Comparison of ENCODE assay signal across 1 cellular context in the genomic region with DNA sequence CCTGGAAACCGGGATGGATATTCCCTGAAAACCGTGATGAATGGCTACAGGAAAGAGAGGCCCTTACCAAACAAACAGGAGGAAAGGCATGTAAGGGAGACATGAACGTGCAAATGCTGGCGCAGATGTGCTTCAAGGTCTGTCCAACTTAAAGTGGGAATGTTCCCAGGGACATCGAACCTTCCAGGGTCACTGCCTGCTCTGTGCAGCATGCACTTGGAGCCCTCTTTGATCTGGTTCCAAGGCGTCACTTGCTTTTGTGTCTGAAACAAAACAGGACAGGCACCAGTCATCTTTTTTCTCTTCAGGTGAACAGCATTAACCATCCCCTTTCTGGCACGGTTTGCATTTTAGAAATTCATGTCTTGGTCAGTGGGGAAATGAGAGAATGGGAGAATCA.
TF ChIP-seq lines count a peak whose summit lies in the region.

No MANE protein-coding gene starts in this region.

TF ChIP-seq in HepG2, 621 proteins besides CTCF, POLR2A, EP300 and RAD21 (continued from another document):
- TF ChIP-seq ZNF629 (CRISPR knock-in tag; conservative IDR thresholded peaks at IDR 0.05), result no peak
- TF ChIP-seq KLF13 (CRISPR knock-in tag; IDR thresholded peaks at IDR 0.05), result no peak
- no peak for TF ChIP-seq BHLHE40 (IDR thresholded peaks at IDR 0.05; ENCODE audit: low read length)
- peak; percentile 49; the same call in 1 of the 2 replicates for TF ChIP-seq RCOR2 (CRISPR knock-in tag; IDR thresholded peaks at IDR 0.05)
- no peak for TF ChIP-seq NR2C2 (CRISPR knock-in tag; IDR thresholded peaks at IDR 0.05; ENCODE audit: borderline replicate concordance)
- TF ChIP-seq TRIM24 (CRISPR knock-in tag; IDR thresholded peaks at IDR 0.05), result no peak
- TF ChIP-seq ZNF256 (CRISPR knock-in tag; conservative IDR thresholded peaks at IDR 0.05), result 0 out of 2 replicates have a peak, but pooled peaks have one; percentile 32
- TF ChIP-seq TP53 (CRISPR knock-in tag; conservative IDR thresholded peaks at IDR 0.05), result no peak
- no peak for TF ChIP-seq TBX3 (IDR thresholded peaks at IDR 0.05; ENCODE audit: borderline replicate concordance)
- TF ChIP-seq ZNF563 (CRISPR knock-in tag; IDR thresholded peaks at IDR 0.05), result no peak
- TF ChIP-seq ZFY (CRISPR knock-in tag; IDR thresholded peaks at IDR 0.05), result peak; percentile 38; the same call in 1 of the 2 replicates
- no peak for TF ChIP-seq ZNF598 (CRISPR knock-in tag; IDR thresholded peaks at IDR 0.05; ENCODE audit: borderline replicate concordance)
- no peak for TF ChIP-seq FOXA1 (IDR thresholded peaks at IDR 0.05)
- TF ChIP-seq FOXA1 (CRISPR knock-in tag; IDR thresholded peaks at IDR 0.05), result 0 out of 2 replicates have a peak, but pooled peaks have one; percentile 8
- peak; percentile 70 for TF ChIP-seq MEIS2 (CRISPR knock-in tag; IDR thresholded peaks at IDR 0.05)
- TF ChIP-seq, protein P1, sequence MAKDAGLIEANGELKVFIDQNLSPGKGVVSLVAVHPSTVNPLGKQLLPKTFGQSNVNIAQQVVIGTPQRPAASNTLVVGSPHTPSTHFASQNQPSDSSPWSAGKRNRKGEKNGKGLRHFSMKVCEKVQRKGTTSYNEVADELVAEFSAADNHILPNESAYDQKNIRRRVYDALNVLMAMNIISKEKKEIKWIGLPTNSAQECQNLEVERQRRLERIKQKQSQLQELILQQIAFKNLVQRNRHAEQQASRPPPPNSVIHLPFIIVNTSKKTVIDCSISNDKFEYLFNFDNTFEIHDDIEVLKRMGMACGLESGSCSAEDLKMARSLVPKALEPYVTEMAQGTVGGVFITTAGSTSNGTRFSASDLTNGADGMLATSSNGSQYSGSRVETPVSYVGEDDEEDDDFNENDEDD (CRISPR knock-in tag; IDR thresholded peaks at IDR 0.05; ENCODE audit: borderline replicate concordance), result peak; percentile 86
- TF ChIP-seq MTF2 (CRISPR knock-in tag; IDR thresholded peaks at IDR 0.05; ENCODE audit: borderline replicate concordance), result no peak
TF ChIP-seq in HepG2: peak in this region for 107.
